Comparison of ENCODE assay signal across 30 cellular contexts in genomic region chr18:67865400-67865799, GRCh38.
"Had no signal": no experiment of that assay in that cellular context is flagged by ENCODE, and none has a peak within 500 bp of the region (broad histone marks: within the 10 kb centered on the region; RNA-seq: fewer than 3 reads in every experiment).

No MANE protein-coding gene starts in this region.

- H3K4me3 ChIP-seq: ascending aorta, ovary, sigmoid colon, spleen, suprapubic skin, tibial artery, upper lobe of right lung had no signal

- H3K9me3 ChIP-seq: ascending aorta, ovary, sigmoid colon, suprapubic skin, tibial artery, upper lobe of right lung had no signal

- DNase-seq: activated CD4-positive, alpha-beta memory T cell treated with anti-CD3 and anti-CD28 coated beads, Interleukin-2, amount 10 ng/mL, durations not matched to agents 7 days and 5 days; activated CD4-positive, alpha-beta T cell treated with anti-CD3 and anti-CD28 coated beads for 1 hour; activated CD4-positive, alpha-beta T cell treated with anti-CD3 and anti-CD28 coated beads, Interleukin-2, amount 10 ng/mL, durations not matched to agents 7 days and 5 days; activated gamma-delta T cell treated with Interleukin-2 at 50 U/mL for 16 hours; activated T-cell treated with anti-CD3 and anti-CD28 coated beads, Interleukin-2, amount 50 U/mL, for 4 hours; cortex of kidney; effector memory CD8-positive, alpha-beta T cell; erythroblast; head of caudate nucleus; hippocampal formation; immature natural killer cell; kidney; left colon; naive thymus-derived CD8-positive, alpha-beta T cell; ovary; retina; sigmoid colon; spleen; stimulated activated naive CD4-positive, alpha-beta T cell; SW 1271; T-helper 17 cell; tibial artery; upper lobe of right lung had no signal

- ATAC-seq: activated naive CD4-positive, alpha-beta T cell treated with anti-CD3 and anti-CD28 coated beads, Interleukin-2, amount 50 U/mL, for 72 hours; activated T-cell treated with anti-CD3 and anti-CD28 coated beads, Interleukin-2, amount 50 U/mL, for 4 hours; activated T-helper 17 cell treated with anti-CD3 and anti-CD28 coated beads, Interleukin-2, amount 50 U/mL, for 72 hours; effector memory CD8-positive, alpha-beta T cell; left colon; naive thymus-derived CD8-positive, alpha-beta T cell; T-helper 17 cell; upper lobe of right lung had no signal

- H3K4me3 Mint-ChIP-seq: activated CD4-positive, alpha-beta memory T cell treated with anti-CD3 and anti-CD28 coated beads, Interleukin-2, amount 10 ng/mL, durations not matched to agents 7 days and 5 days; activated CD4-positive, alpha-beta T cell treated with anti-CD3 and anti-CD28 coated beads, Interleukin-2, amount 10 ng/mL, durations not matched to agents 7 days and 5 days; activated T-cell treated with anti-CD3 and anti-CD28 coated beads, Interleukin-2, amount 50 U/mL, for 4 hours; activated T-helper 17 cell treated with anti-CD3 and anti-CD28 coated beads, Interleukin-2, amount 50 U/mL, for 72 hours; brain; effector memory CD8-positive, alpha-beta T cell; immature natural killer cell; mesothelial cell of epicardium; naive thymus-derived CD8-positive, alpha-beta T cell; T-helper 17 cell had no signal

- H3K36me3 ChIP-seq: ascending aorta, ovary, sigmoid colon, spleen, suprapubic skin, tibial artery, upper lobe of right lung had no signal

- H3K36me3 Mint-ChIP-seq: activated naive CD4-positive, alpha-beta T cell treated with anti-CD3 and anti-CD28 coated beads, Interleukin-2, amount 50 U/mL, for 72 hours; brain; immature natural killer cell; mesothelial cell of epicardium; naive thymus-derived CD8-positive, alpha-beta T cell had no signal

- H3K4me1 Mint-ChIP-seq: activated CD4-positive, alpha-beta memory T cell treated with anti-CD3 and anti-CD28 coated beads, Interleukin-2, amount 10 ng/mL, durations not matched to agents 7 days and 5 days; activated CD4-positive, alpha-beta T cell treated with anti-CD3 and anti-CD28 coated beads, Interleukin-2, amount 10 ng/mL, durations not matched to agents 7 days and 5 days; activated T-helper 17 cell treated with anti-CD3 and anti-CD28 coated beads, Interleukin-2, amount 50 U/mL, for 72 hours; brain; immature natural killer cell; naive thymus-derived CD8-positive, alpha-beta T cell; T-helper 17 cell had no signal

- H3K4me1 ChIP-seq: ascending aorta, sigmoid colon, spleen, suprapubic skin, upper lobe of right lung had no signal

- H3K27ac ChIP-seq: ascending aorta, ovary, sigmoid colon, spleen, suprapubic skin, tibial artery, upper lobe of right lung had no signal

- H3K27me3 Mint-ChIP-seq: activated CD4-positive, alpha-beta memory T cell treated with anti-CD3 and anti-CD28 coated beads, Interleukin-2, amount 10 ng/mL, durations not matched to agents 7 days and 5 days; activated CD4-positive, alpha-beta T cell treated with anti-CD3 and anti-CD28 coated beads, Interleukin-2, amount 10 ng/mL, durations not matched to agents 7 days and 5 days; activated T-helper 17 cell treated with anti-CD3 and anti-CD28 coated beads, Interleukin-2, amount 50 U/mL, for 72 hours; effector memory CD8-positive, alpha-beta T cell; progenitor cell of endocrine pancreas; T-helper 17 cell had no signal

- FAIRE-seq: kidney had no signal

- H3K27me3 ChIP-seq: ascending aorta, ovary, sigmoid colon, spleen, suprapubic skin, tibial artery, upper lobe of right lung had no signal

- H3K27ac Mint-ChIP-seq: activated CD4-positive, alpha-beta memory T cell treated with anti-CD3 and anti-CD28 coated beads, Interleukin-2, amount 10 ng/mL, durations not matched to agents 7 days and 5 days; activated CD4-positive, alpha-beta T cell treated with anti-CD3 and anti-CD28 coated beads, Interleukin-2, amount 10 ng/mL, durations not matched to agents 7 days and 5 days; activated naive CD4-positive, alpha-beta T cell treated with anti-CD3 and anti-CD28 coated beads, Interleukin-2, amount 50 U/mL, for 72 hours; activated T-helper 17 cell treated with anti-CD3 and anti-CD28 coated beads, Interleukin-2, amount 50 U/mL, for 72 hours; brain; effector memory CD8-positive, alpha-beta T cell; immature natural killer cell; mesothelial cell of epicardium; naive thymus-derived CD8-positive, alpha-beta T cell; progenitor cell of endocrine pancreas; T-helper 17 cell had no signal

- H3K9me3 Mint-ChIP-seq: activated CD4-positive, alpha-beta memory T cell treated with anti-CD3 and anti-CD28 coated beads, Interleukin-2, amount 10 ng/mL, durations not matched to agents 7 days and 5 days; activated T-helper 17 cell treated with anti-CD3 and anti-CD28 coated beads, Interleukin-2, amount 50 U/mL, for 72 hours; brain had no signal
